Comparison of ENCODE assay signal across 28 cellular contexts in the genomic region with DNA sequence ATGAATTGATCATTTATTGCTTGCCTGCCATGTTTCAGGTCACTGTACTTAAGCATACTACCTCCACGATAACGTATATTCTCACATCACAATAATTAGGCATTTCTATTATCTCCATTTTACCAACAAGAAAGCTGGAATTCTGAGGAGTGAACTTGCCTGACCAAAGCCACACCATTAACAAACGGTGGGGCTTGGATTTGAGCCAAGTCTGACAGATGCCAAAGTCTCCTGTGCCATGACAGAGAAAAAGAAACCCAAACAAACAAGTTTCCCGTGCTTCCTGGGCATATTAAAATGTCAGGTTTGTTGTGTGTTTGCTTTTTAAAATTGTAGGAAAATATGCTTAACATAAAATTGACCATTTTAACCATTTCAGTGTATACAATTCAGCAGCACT. TPM values are rescaled to one million over a fixed set of nuclear protein-coding genes. Genes with fewer than 3 reads are reported as not detected.
DNase-seq lines count a peak whose midpoint lies in the region; ATAC-seq, FAIRE-seq and TF ChIP-seq lines count a peak whose summit lies in the region.
"Had no signal": no experiment of that assay in that cellular context is flagged by ENCODE, and none has a peak within 500 bp of the region (broad histone marks: within the 10 kb centered on the region; RNA-seq: fewer than 3 reads in every experiment).

No MANE protein-coding gene starts in this region.

- TF ChIP-seq POLR2A in GM12891 (IDR thresholded peaks at IDR 0.05; ENCODE audit: low read depth, low read length), result no peak

- no peak for TF ChIP-seq CTCF in colonic mucosa (IDR thresholded peaks at IDR 0.05)
- no peak for TF ChIP-seq CTCF in foreskin keratinocyte (conservative IDR thresholded peaks at IDR 0.05)

- H3K9me3 ChIP-seq in colonic mucosa, result no peaks in the 10 kb centered on the region
- H3K9me3 ChIP-seq: right atrium auricular region had no signal

- H3K27ac ChIP-seq in colonic mucosa, result no peak overlapping the region
- no peak overlapping the region for H3K27ac ChIP-seq in foreskin keratinocyte
- H3K27ac ChIP-seq: 22Rv1, brain microvascular endothelial cell, HL-60, right atrium auricular region had no signal

- H3K4me1 ChIP-seq in colonic mucosa (no peaks in the 10 kb centered on the region), foreskin keratinocyte (no peaks in the 10 kb centered on the region)

- no peaks in the 10 kb centered on the region for H3K36me3 ChIP-seq in colonic mucosa
- H3K36me3 ChIP-seq: brain microvascular endothelial cell, right atrium auricular region had no signal

- intact Hi-C loops in colonic mucosa (cut with DNase I), result no loop called here

- no peak for FAIRE-seq in GM12891 (lab: Jason Lieb, UNC)
- FAIRE-seq: colon had no signal

- H3K27me3 ChIP-seq in colonic mucosa (no peaks in the 10 kb centered on the region), foreskin keratinocyte (no peaks in the 10 kb centered on the region)
- H3K27me3 ChIP-seq: brain microvascular endothelial cell, right atrium auricular region had no signal

- no peak for ATAC-seq in foreskin keratinocyte
- ATAC-seq: activated naive CD8-positive, alpha-beta T cell treated with anti-CD3 and anti-CD28 coated beads, Interleukin-2, amount 50 U/mL, for 24 hours; natural killer cell had no signal

- H3K9ac ChIP-seq in colonic mucosa (ENCODE audit: low read depth in 2 of 2, low read length in 2 of 2), result no peak overlapping the region

- DNase-seq in DMS 273 (lab: John Stamatoyannopoulos, UW; ENCODE audit: unreplicated experiment) (peak; percentile 84), DMS 273 treated with DMSO at 0.1 percent for 48 hours (lab: John Stamatoyannopoulos, UW) (no peak), COLO668 (lab: John Stamatoyannopoulos, UW; ENCODE audit: unreplicated experiment) (peak; percentile 66), NCI-H146 (lab: John Stamatoyannopoulos, UW) (peak; percentile 49), colonic mucosa (peak; percentile 26), GM12891 (ENCODE audit: insufficient read length, low spot score) (no peak), foreskin keratinocyte (no peak)
- DNase-seq in activated CD4-positive, CD25-positive, alpha-beta regulatory T cell (lab: John Stamatoyannopoulos, UW), result no peak
- DNase-seq: activated CD4-positive, alpha-beta T cell treated with anti-CD3 and anti-CD28 coated beads for 4 hours; activated naive CD8-positive, alpha-beta T cell treated with anti-CD3 and anti-CD28 coated beads, Interleukin-2, amount 50 U/mL, for 24 hours; AML-193; brain microvascular endothelial cell; endodermal cell; GDM1; glutamatergic neuron; natural killer cell; SHP77 treated with DMSO at 0.1 percent for 48 hours; stimulated activated CD8-positive, alpha-beta memory T cell treated with anti-CD3 and anti-CD28 coated beads, Interleukin-4, amount 100 ng/mL, for 48 hours; T-helper 1 cell had no signal

- H3K4me3 ChIP-seq in colonic mucosa, result no peak overlapping the region
- H3K4me3 ChIP-seq: right atrium auricular region had no signal

TF ChIP-seq in GM12891, 5 proteins besides CTCF, POLR2A, EP300 and RAD21:
- TF ChIP-seq TAF1 (IDR thresholded peaks at IDR 0.05; ENCODE audit: low read depth, low read length), result no peak
- no peak for TF ChIP-seq SPI1 (IDR thresholded peaks at IDR 0.05; ENCODE audit: low read depth, low read length)
- no peak for TF ChIP-seq POLR2AphosphoS5 (IDR thresholded peaks at IDR 0.05; ENCODE audit: low read depth, low read length)
- no peak for TF ChIP-seq PAX5 (IDR thresholded peaks at IDR 0.05; ENCODE audit: insufficient read depth, low read length, severe bottlenecking)
- no peak for TF ChIP-seq POU2F2 (IDR thresholded peaks at IDR 0.05; ENCODE audit: low read depth, low read length)

RNA-seq across cellular contexts. Expression of a gene that starts 40.8 kb away (rescaled TPM):
- total RNA-seq in colonic mucosa (not detected), foreskin keratinocyte (not detected in 2 replicates)
- 0.22 TPM for polyA plus RNA-seq in GM12891 (2012; ENCODE audit: low read depth, missing spikeins)
- polyA plus RNA-seq in foreskin keratinocyte, result not detected in 2 replicates
- total RNA-seq: fibroblast of lung, mesenteric fat pad, natural killer cell, osteocyte, right atrium auricular region, urinary bladder had no signal
- polyA plus RNA-seq: fibroblast of lung, IgD-negative memory B cell, urinary bladder had no signal

RNA-seq across cellular contexts. Expression of a gene that starts 54.9 kb away (rescaled TPM):
- total RNA-seq in colonic mucosa (10 to 100 TPM in 1 of 2 donors, 1 to 10 TPM in 1; 7.9 to 21.5 TPM), foreskin keratinocyte (1.9 and 5.3 TPM in 2 replicates)
- polyA plus RNA-seq in GM12891 (2012; ENCODE audit: low read depth, missing spikeins), result 4.5 TPM
- polyA plus RNA-seq in foreskin keratinocyte, result 0.82 and 1.7 TPM in 2 replicates
- polyA plus RNA-seq: IgD-negative memory B cell had no signal

Comparison
In these comparisons a context has a peak if more than half of its experiments do, and no peak if none do; other contexts are left out.
1. DNase-seq: peak in DMS 273 (single experiment), COLO668 (single experiment), NCI-H146 (single experiment) and colonic mucosa (single experiment); none in DMS 273 treated with DMSO at 0.1 percent for 48 hours (single experiment), activated CD4-positive, CD25-positive, alpha-beta regulatory T cell (0 of 4), GM12891 (single experiment) and foreskin keratinocyte (0 of 2).